8 cellular contexts compared by ENCODE assay signal in genomic region chr7:774161-775109, GRCh38. TPM values are rescaled to one million over a fixed set of nuclear protein-coding genes. Genes with fewer than 3 reads are reported as not detected.
A peak's percentile ranks its signal among the peaks of the same experiment; 100 is the strongest.
DNase-seq lines count a peak whose midpoint lies in the region; ATAC-seq, FAIRE-seq and TF ChIP-seq lines count a peak whose summit lies in the region.

No MANE protein-coding gene starts in this region.

- 72 to 78% methylated on average over 65 of the region's 65 CpGs for WGBS in pancreas, 2 donors

- ATAC-seq in pancreas, result peak in 3 of 4 donors; percentile 55 to 63 (median 63)
- ATAC-seq in HG02840 (IDR thresholded peaks at IDR 0.05; ENCODE audit: low FRiP score, unreplicated experiment), result no peak

- peak; percentile 76 for TF ChIP-seq CTCF in GM12864 (IDR thresholded peaks at IDR 0.05; ENCODE audit: low read depth, low read length, missing control alignments)
- TF ChIP-seq CTCF in fibroblast of pulmonary artery (IDR thresholded peaks at IDR 0.05; ENCODE audit: low read length, missing control alignments), result peak; percentile 57
- TF ChIP-seq CTCF in pancreas (IDR thresholded peaks at IDR 0.05), result peak; percentile 68 to 87 (median 70)
- peak; percentile 69 to 88 (median 82) for TF ChIP-seq CTCF in vagina (IDR thresholded peaks at IDR 0.05)

- TF ChIP-seq POLR2A in vagina (IDR thresholded peaks at IDR 0.05), result no peak

- intact Hi-C loops in pancreas (cut with DNase I), result loop anchor here in 2 of 3 donors (5.0 kb wide), 1 partner anchor 452 kb away; no protein-coding TSS in a partner anchor
- intact Hi-C loops in vagina (cut with DNase I), result loop anchor here (5.0 kb wide), 2 partner anchors 257 to 452 kb away; partner anchors contain the start of gene PDGFA

- no peak overlapping the region for H3K27ac ChIP-seq in pancreas
- H3K27ac ChIP-seq in vagina, result no peak overlapping the region

- H3K4me3 ChIP-seq in GM12864 (ENCODE audit: low read depth, low read length) (no peak overlapping the region), fibroblast of pulmonary artery (replicated peaks; ENCODE audit: low read depth, low read length) (no peak overlapping the region), pancreas (no peak overlapping the region), vagina (no peak overlapping the region)

- H3K36me3 ChIP-seq in pancreas, result peaks cover 0 to 12% (median 0%) of the 10 kb centered on the region in 3 donors
- H3K36me3 ChIP-seq in vagina, result peaks cover 0 to 26% of the 10 kb centered on the region in 2 donors

- FAIRE-seq in pancreas (lab: Jason Lieb, UNC), result no peak

- H3K9me3 ChIP-seq in pancreas (no peaks in the 10 kb centered on the region), vagina (no peaks in the 10 kb centered on the region)

- H3K27me3 ChIP-seq in pancreas (no peaks in the 10 kb centered on the region), vagina (no peaks in the 10 kb centered on the region)

- no peak for DNase-seq in GM12864 (ENCODE audit: low read depth)
- DNase-seq in NCI-H2171 treated with DMSO at 0.1 percent for 48 hours (lab: John Stamatoyannopoulos, UW), result peak; percentile 25
- peak; percentile 77 for DNase-seq in activated T-cell treated with anti-CD3 and anti-CD28 coated beads, Interleukin-2, amount 50 U/mL, for 1 hour
- DNase-seq in fibroblast of pulmonary artery (ENCODE audit: low read depth), result peak; percentile 41
- DNase-seq in pancreas, result peak in 5 of 6 donors; percentile 42 to 89 (median 69)
- DNase-seq in vagina (ENCODE audit: extremely low spot score in 2 of 2), result no peak
- DNase-seq in NCI-H2081 treated with DMSO at 0.1 percent for 48 hours (lab: John Stamatoyannopoulos, UW), result no peak

- H3K4me1 ChIP-seq in pancreas (peaks cover 20 to 23% (median 21%) of the 10 kb centered on the region in 3 donors), vagina (peaks cover 32% of the 10 kb centered on the region)

RNA-seq across cellular contexts. Expression of gene PRKAR1B, which starts 47.4 kb away (rescaled TPM):
- 1 to 10 TPM; 2.5 to 6.1 (median 4.5) TPM for total RNA-seq in pancreas
- 1 to 10 TPM; 6.8 to 8.4 TPM for polyA plus RNA-seq in pancreas
- 31.4 TPM for total RNA-seq in vagina

RNA-seq across cellular contexts. Expression of gene DNAAF5, which starts 47.9 kb away (rescaled TPM):
- total RNA-seq in pancreas, result 10 to 100 TPM in 5 of 6 donors, 1 to 10 TPM in 1; 9.0 to 16.6 (median 12.6) TPM
- polyA plus RNA-seq in pancreas, result 10 to 100 TPM in 1 of 2 donors, 1 to 10 TPM in 1; 7.7 to 10.5 TPM
- 29.7 TPM for total RNA-seq in vagina

RNA-seq across cellular contexts. Expression of gene SUN1, which starts 57.8 kb away (rescaled TPM):
- total RNA-seq in pancreas (10 to 100 TPM; 42.6 to 68.3 (median 52.5) TPM), vagina (170 TPM)
- 10 to 100 TPM; 67.7 to 93.2 TPM for polyA plus RNA-seq in pancreas

Comparison
In these comparisons a context has a peak if more than half of its experiments do, and no peak if none do; other contexts are left out.
1. DNase-seq: peak in NCI-H2171 treated with DMSO at 0.1 percent for 48 hours (single experiment), activated T-cell treated with anti-CD3 and anti-CD28 coated beads, Interleukin-2, amount 50 U/mL, for 1 hour (single experiment), fibroblast of pulmonary artery (single experiment) and pancreas (5 of 6); none in GM12864 (single experiment), vagina (0 of 2) and NCI-H2081 treated with DMSO at 0.1 percent for 48 hours (single experiment).
2. Peak in every context shown above with its lines, with median percentiles within 50 percentile points of each other: CTCF ChIP-seq.